In the genomic region with DNA sequence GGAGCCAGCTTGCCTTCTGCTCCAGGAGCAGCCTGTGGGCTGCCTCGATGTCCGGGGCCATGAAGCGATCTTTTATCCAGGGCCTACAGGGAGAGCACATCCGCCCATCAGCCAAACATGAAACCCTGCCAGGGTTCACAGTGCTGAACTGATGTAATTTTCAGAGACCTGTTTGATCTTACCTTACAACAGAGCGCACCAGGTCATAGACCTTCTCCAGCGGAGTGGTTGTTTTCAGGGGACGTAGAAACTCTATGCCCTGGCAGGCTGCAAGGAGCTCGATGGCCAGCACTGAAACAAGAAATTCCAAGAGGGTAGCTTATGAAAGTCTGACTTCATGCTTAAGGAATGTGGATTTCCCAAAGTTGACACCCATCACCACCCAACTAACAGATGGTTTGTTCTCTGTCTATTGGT, we compare ENCODE assay signal across 27 cellular contexts. TPM values are rescaled to one million over a fixed set of nuclear protein-coding genes. Genes with fewer than 3 reads are reported as not detected.
DNase-seq lines count a peak whose midpoint lies in the region; ATAC-seq, FAIRE-seq and TF ChIP-seq lines count a peak whose summit lies in the region.
"Had no signal": no experiment of that assay in that cellular context is flagged by ENCODE, and none has a peak within 500 bp of the region (broad histone marks: within the 10 kb centered on the region; RNA-seq: fewer than 3 reads in every experiment).

No MANE protein-coding gene starts in this region.

- H3K27ac Mint-ChIP-seq in Caco-2 (ENCODE audit: unreplicated experiment) = no peak overlapping the region
- H3K27ac Mint-ChIP-seq: activated CD8-positive, alpha-beta T cell treated with anti-CD3 and anti-CD28 coated beads, Interleukin-2, amount 10 ng/mL, durations not matched to agents 7 days and 5 days; activated naive CD4-positive, alpha-beta T cell treated with anti-CD3 and anti-CD28 coated beads, Interleukin-2, amount 50 U/mL, for 72 hours; activated T-helper 1 cell treated with anti-CD3 and anti-CD28 coated beads, Interleukin-12 subunit alpha, Interleukin-12 subunit beta, Interleukin-2, Interleukin-4 antibody, amounts not matched to agents 30 ng/mL and 10 ng/mL and 1 ng/mL, durations not matched to agents 14 hours and 24 hours and 36 hours; CD8-positive, alpha-beta memory T cell; stimulated activated memory B cell treated with anti-CD40 and anti-IgM and Interleukin-4, amounts not matched to agents 10 μg/mL and 1 μg/mL and 100 μg/mL, for 72 hours had no signal

- no peak overlapping the region for H3K9ac ChIP-seq in IMR-90 (ENCODE audit: low read depth, low read length)

- TF ChIP-seq CTCF in AG10803 (conservative IDR thresholded peaks at IDR 0.05; ENCODE audit: low read length) (no peak), IMR-90 (conservative IDR thresholded peaks at IDR 0.05; ENCODE audit: low read depth, low read length) (no peak), bronchial epithelial cell (IDR thresholded peaks at IDR 0.05; ENCODE audit: insufficient read depth, low read length, severe bottlenecking) (no peak), Caco-2 (IDR thresholded peaks at IDR 0.05; ENCODE audit: insufficient read depth in 1 of 2, low read depth in 1 of 2, low read length in 1 of 2, severe bottlenecking in 1 of 2, unreplicated experiment in 1 of 2) (no peak)

- no peak overlapping the region for H2AK9ac ChIP-seq in IMR-90 (replicated peaks; ENCODE audit: low read depth, low read length, poor library complexity)

- no peaks in the 10 kb centered on the region for H4K20me1 ChIP-seq in IMR-90 (ENCODE audit: insufficient read depth, low read length)

- no peak overlapping the region for H3K4me3 Mint-ChIP-seq in Caco-2 (ENCODE audit: unreplicated experiment)
- H3K4me3 Mint-ChIP-seq: activated CD8-positive, alpha-beta T cell treated with anti-CD3 and anti-CD28 coated beads, Interleukin-2, amount 10 ng/mL, durations not matched to agents 7 days and 5 days; activated T-helper 1 cell treated with anti-CD3 and anti-CD28 coated beads, Interleukin-12 subunit alpha, Interleukin-12 subunit beta, Interleukin-2, Interleukin-4 antibody, amounts not matched to agents 30 ng/mL and 10 ng/mL and 1 ng/mL, durations not matched to agents 14 hours and 24 hours and 36 hours; CD8-positive, alpha-beta memory T cell; stimulated activated memory B cell treated with anti-CD40 and anti-IgM and Interleukin-4, amounts not matched to agents 10 μg/mL and 1 μg/mL and 100 μg/mL, for 72 hours had no signal

- H2BK15ac ChIP-seq in IMR-90 (ENCODE audit: low read depth, low read length) = no peak overlapping the region

- no peaks in the 10 kb centered on the region for H3K27me3 Mint-ChIP-seq in Caco-2 (ENCODE audit: insufficient read depth, unreplicated experiment)
- H3K27me3 Mint-ChIP-seq: CD8-positive, alpha-beta memory T cell; IgD-negative memory B cell; stimulated activated memory B cell treated with anti-CD40 and anti-IgM and Interleukin-4, amounts not matched to agents 10 μg/mL and 1 μg/mL and 100 μg/mL, for 72 hours had no signal

- H2AK5ac ChIP-seq in IMR-90 (ENCODE audit: low read depth, low read length) = no peak overlapping the region

- no peak overlapping the region for H2BK5ac ChIP-seq in IMR-90 (ENCODE audit: low read depth, low read length, poor library complexity, severe bottlenecking)

- CTCF ChIA-PET in IMR-90 (lab: Yijun Ruan, JAX) (no interaction called here), Caco-2 (lab: Charles Lee) (no interaction called here)

- H3K4me1 Mint-ChIP-seq in Caco-2 (ENCODE audit: low read depth, unreplicated experiment) = no peaks in the 10 kb centered on the region
- H3K4me1 Mint-ChIP-seq: CD8-positive, alpha-beta memory T cell; IgD-negative memory B cell; stimulated activated memory B cell treated with anti-CD40 and anti-IgM and Interleukin-4, amounts not matched to agents 10 μg/mL and 1 μg/mL and 100 μg/mL, for 72 hours had no signal

- dilution Hi-C loops in IMR-90 (cut with HindIII; ENCODE audit: low sequenced_read_pairs, unreplicated experiment) = no loop called here

- H4K5ac ChIP-seq in IMR-90 (ENCODE audit: low read depth, low read length) = no peak overlapping the region

- H3K14ac ChIP-seq in IMR-90 (replicated peaks; ENCODE audit: low read depth, low read length) = no peak overlapping the region

- no peak overlapping the region for H4K8ac ChIP-seq in IMR-90 (ENCODE audit: low read depth in 2 of 2, low read length in 2 of 2)

- no peaks in the 10 kb centered on the region for H3K9me3 ChIP-seq in IMR-90 (ENCODE audit: control insufficient read depth, insufficient read depth, low read length)
- no peaks in the 10 kb centered on the region for H3K9me3 ChIP-seq in Caco-2
- H3K9me3 ChIP-seq: body of pancreas, Peyer's patch, thoracic aorta had no signal

- H3K27me3 ChIP-seq in IMR-90 (ENCODE audit: control insufficient read depth, insufficient read depth, low read length) = peaks cover 10% of the 10 kb centered on the region
- H3K27me3 ChIP-seq in bronchial epithelial cell (ENCODE audit: control insufficient read depth, insufficient read depth, low read length) = no peaks in the 10 kb centered on the region
- H3K27me3 ChIP-seq in Caco-2 (replicated peaks; ENCODE audit: control insufficient read depth, insufficient read depth, low read length) = no peaks in the 10 kb centered on the region
- H3K27me3 ChIP-seq: body of pancreas, Peyer's patch had no signal

- no peak overlapping the region for H2AFZ ChIP-seq in IMR-90 (replicated peaks; ENCODE audit: low read length, poor library complexity)

- no TSS peak for BruUV-seq in IMR-90 (replicated peaks; lab: Mats Ljungman, UMichigan)
- BruUV-seq in Caco-2 (replicated peaks; lab: Mats Ljungman, UMichigan) = no TSS peak

- H3K18ac ChIP-seq in IMR-90 (ENCODE audit: low read depth, low read length) = no peak overlapping the region

- 92% methylated on average over 4 of the region's 8 CpGs; no CpG with 5 or more reads in 1 of the 2 experiments for WGBS in IMR-90 (ENCODE audit: extremely low coverage in 2 of 2, insufficient read length in 1 of 2), 2 experiments

- H3K9me3 Mint-ChIP-seq in Caco-2 (ENCODE audit: unreplicated experiment) = no peaks in the 10 kb centered on the region
- H3K9me3 Mint-ChIP-seq: activated naive CD4-positive, alpha-beta T cell treated with anti-CD3 and anti-CD28 coated beads, Interleukin-2, amount 50 U/mL, for 72 hours; activated T-helper 1 cell treated with anti-CD3 and anti-CD28 coated beads, Interleukin-12 subunit alpha, Interleukin-12 subunit beta, Interleukin-2, Interleukin-4 antibody, amounts not matched to agents 30 ng/mL and 10 ng/mL and 1 ng/mL, durations not matched to agents 14 hours and 24 hours and 36 hours; CD8-positive, alpha-beta memory T cell; IgD-negative memory B cell; stimulated activated memory B cell treated with anti-CD40 and anti-IgM and Interleukin-4, amounts not matched to agents 10 μg/mL and 1 μg/mL and 100 μg/mL, for 72 hours had no signal

- in situ Hi-C loops in IMR-90 (cut with MboI; ENCODE audit: low sequenced_read_pairs) = no loop called here

- intact Hi-C loops in IMR-90 (cut with micrococcal nuclease) (no loop called here), Caco-2 (cut with micrococcal nuclease; ENCODE audit: unreplicated experiment) (no loop called here)

- no peak overlapping the region for H3K23ac ChIP-seq in IMR-90 (ENCODE audit: low read depth, low read length)

- ATAC-seq in IMR-90 (ENCODE audit: low read depth) (no peak), GM21723 (IDR thresholded peaks at IDR 0.05; ENCODE audit: unreplicated experiment) (no peak), HG03025 (IDR thresholded peaks at IDR 0.05; ENCODE audit: low FRiP score, unreplicated experiment) (no peak)
- ATAC-seq: activated CD8-positive, alpha-beta T cell treated with anti-CD3 and anti-CD28 coated beads, Interleukin-2, amount 10 ng/mL, durations not matched to agents 7 days and 5 days; activated naive CD4-positive, alpha-beta T cell treated with anti-CD3 and anti-CD28 coated beads, Interleukin-2, amount 50 U/mL, for 72 hours; body of pancreas; right cardiac atrium; stimulated activated memory B cell treated with anti-CD40 and anti-IgM and Interleukin-4, amounts not matched to agents 10 μg/mL and 1 μg/mL and 100 μg/mL, for 72 hours had no signal

- H3K56ac ChIP-seq in IMR-90 (ENCODE audit: extremely low read depth, insufficient read depth, low read length) = no peak overlapping the region

- H3K79me1 ChIP-seq in IMR-90 (ENCODE audit: low read depth in 1 of 2, low read length in 2 of 2) = no peaks in the 10 kb centered on the region

- H3K9me1 ChIP-seq in IMR-90 (ENCODE audit: insufficient read depth, low read length) = no peaks in the 10 kb centered on the region

- DNase-seq in AG10803 (ENCODE audit: low read depth) (peak; percentile 20), IMR-90 (peak; percentile 15), bronchial epithelial cell (ENCODE audit: low read depth) (peak; percentile 43), iris pigment epithelial cell (ENCODE audit: low read depth) (peak; percentile 33), CD1c-positive myeloid dendritic cell (ENCODE audit: extremely low spot score) (no peak), Caco-2 (no peak)
- DNase-seq: activated CD8-positive, alpha-beta T cell treated with anti-CD3 and anti-CD28 coated beads, Interleukin-2, amount 10 ng/mL, durations not matched to agents 7 days and 5 days; body of pancreas; CD8-positive, alpha-beta memory T cell; dermis blood vessel endothelial cell; DMS79 treated with DMSO at 0.1 percent for 48 hours; glutamatergic neuron; NCI-H1930; NCI-H345; Peyer's patch; right cardiac atrium; stimulated activated CD4-positive, alpha-beta T cell treated with anti-CD3 and anti-CD28 coated beads, Interleukin-15, amount 100 ng/mL, for 24 hours; T-helper 9 cell had no signal

- no peak for TF ChIP-seq POLR2A in IMR-90 (IDR thresholded peaks at IDR 0.05; ENCODE audit: low read depth, low read length)

- H3K4me1 ChIP-seq in IMR-90 (ENCODE audit: control insufficient read depth, insufficient read depth, low read length) (no peaks in the 10 kb centered on the region), Caco-2 (peaks cover 18% of the 10 kb centered on the region)
- H3K4me1 ChIP-seq: body of pancreas had no signal

- no peak for FAIRE-seq in bronchial epithelial cell (lab: Jason Lieb, UNC)

- TF ChIP-seq RAD21 in IMR-90 (IDR thresholded peaks at IDR 0.05; ENCODE audit: low read length) = no peak

- H3K36me3 Mint-ChIP-seq in Caco-2 (ENCODE audit: insufficient read depth, unreplicated experiment) = no peaks in the 10 kb centered on the region
- H3K36me3 Mint-ChIP-seq: activated naive CD4-positive, alpha-beta T cell treated with anti-CD3 and anti-CD28 coated beads, Interleukin-2, amount 50 U/mL, for 72 hours; stimulated activated memory B cell treated with anti-CD40 and anti-IgM and Interleukin-4, amounts not matched to agents 10 μg/mL and 1 μg/mL and 100 μg/mL, for 72 hours had no signal

- no peak overlapping the region for H2BK120ac ChIP-seq in IMR-90 (ENCODE audit: low read depth, low read length)

- no peak overlapping the region for H2BK20ac ChIP-seq in IMR-90 (ENCODE audit: low read depth, low read length)

- H4K91ac ChIP-seq in IMR-90 (ENCODE audit: insufficient read depth, low read depth, low read length) = no peak overlapping the region

- no peak overlapping the region for H3K4me2 ChIP-seq in IMR-90 (ENCODE audit: low read depth, low read length)

- POLR2A ChIA-PET in IMR-90 (lab: Charles Lee; ENCODE audit: unreplicated experiment) (no interaction called here), Caco-2 (lab: Charles Lee) (no interaction called here)

- no peak overlapping the region for H3K27ac ChIP-seq in IMR-90 (ENCODE audit: insufficient read depth, low read length)
- H3K27ac ChIP-seq: body of pancreas, epithelial cell of prostate, Peyer's patch, thoracic aorta had no signal

- no peaks in the 10 kb centered on the region for H3K36me3 ChIP-seq in IMR-90 (ENCODE audit: control insufficient read depth, insufficient read depth, low read length)
- no peaks in the 10 kb centered on the region for H3K36me3 ChIP-seq in bronchial epithelial cell (ENCODE audit: control insufficient read depth, insufficient read depth, low read length)
- no peaks in the 10 kb centered on the region for H3K36me3 ChIP-seq in Caco-2 (ENCODE audit: control insufficient read depth, insufficient read depth, low read length)
- H3K36me3 ChIP-seq: Peyer's patch, thoracic aorta had no signal

- H3K4me3 ChIP-seq in AG10803 (ENCODE audit: low read length) = no peak overlapping the region
- H3K4me3 ChIP-seq in IMR-90 (ENCODE audit: insufficient read depth, low read depth, low read length) = no peak overlapping the region
- no peak overlapping the region for H3K4me3 ChIP-seq in bronchial epithelial cell (ENCODE audit: low read depth, low read length)
- no peak overlapping the region for H3K4me3 ChIP-seq in Caco-2 (ENCODE audit: low read depth, low read length)
- H3K4me3 ChIP-seq: body of pancreas, Peyer's patch, thoracic aorta had no signal

- no peak overlapping the region for H3K4ac ChIP-seq in IMR-90 (ENCODE audit: low read depth, low read length)

RNA-seq across cellular contexts. Expression of a gene that starts 19.7 kb away (rescaled TPM):
- total RNA-seq in IMR-90 (2012; rRNA removed) = under 0.01 and 0.56 TPM in 2 replicates
- 0.02 TPM in 1 of 2 replicates, not detected in the other for polyA plus RNA-seq in IMR-90 (2012; rRNA removed)
- not detected in 2 replicates for polyA plus RNA-seq in IMR-90 (2012; cell fraction: cytosol; rRNA removed)
- polyA plus RNA-seq in IMR-90 (2012; cell fraction: nucleus; rRNA removed; ENCODE audit: low replicate concordance) = 0.15 and 0.99 TPM in 2 replicates
- total RNA-seq in bronchial epithelial cell = 0.26 and 0.79 TPM in 2 replicates
- 0.51 and 0.82 TPM in 2 replicates for total RNA-seq in Caco-2 (2022)
- polyA plus RNA-seq: CD8-positive, alpha-beta memory T cell; IgD-negative memory B cell had no signal

RNA-seq across cellular contexts. Expression of a gene that starts 33.3 kb away (rescaled TPM):
- total RNA-seq in IMR-90 (2012; rRNA removed) = under 0.01 TPM in 1 of 2 replicates, not detected in the other
- polyA plus RNA-seq in IMR-90 (2012; rRNA removed) = not detected in 2 replicates
- polyA plus RNA-seq in IMR-90 (2012; cell fraction: cytosol; rRNA removed) = not detected in 2 replicates
- 0.17 TPM in 1 of 2 replicates, not detected in the other for polyA plus RNA-seq in IMR-90 (2012; cell fraction: nucleus; rRNA removed; ENCODE audit: low replicate concordance)
- not detected in 2 replicates for total RNA-seq in bronchial epithelial cell
- total RNA-seq in Caco-2 (2022) = 0.32 and 0.61 TPM in 2 replicates
- total RNA-seq: dermis blood vessel endothelial cell, lung microvascular endothelial cell had no signal

RNA-seq across cellular contexts. Expression of a gene that starts 34.0 kb away (rescaled TPM):
- total RNA-seq in IMR-90 (2012; rRNA removed) (not detected in 2 replicates), bronchial epithelial cell (0.13 TPM in 1 of 2 replicates, not detected in the other), Caco-2 (2022) (not detected in 2 replicates)
- not detected in 2 replicates for polyA plus RNA-seq in IMR-90 (2012; rRNA removed)
- polyA plus RNA-seq in IMR-90 (2012; cell fraction: cytosol; rRNA removed) = not detected in 2 replicates
- not detected in 2 replicates for polyA plus RNA-seq in IMR-90 (2012; cell fraction: nucleus; rRNA removed; ENCODE audit: low replicate concordance)
- total RNA-seq: activated CD8-positive, alpha-beta T cell treated with anti-CD3 and anti-CD28 coated beads, Interleukin-2, amount 10 ng/mL, durations not matched to agents 7 days and 5 days; activated T-helper 1 cell treated with anti-CD3 and anti-CD28 coated beads, Interleukin-12 subunit alpha, Interleukin-12 subunit beta, Interleukin-2, Interleukin-4 antibody, amounts not matched to agents 30 ng/mL and 10 ng/mL and 1 ng/mL, durations not matched to agents 14 hours and 24 hours and 36 hours; body of pancreas; dermis blood vessel endothelial cell; lung microvascular endothelial cell; Peyer's patch; thoracic aorta had no signal
- polyA plus RNA-seq: CD8-positive, alpha-beta memory T cell; IgD-negative memory B cell had no signal

RNA-seq across cellular contexts. Expression of a gene that starts 59.0 kb away (rescaled TPM):
- total RNA-seq in IMR-90 (2012; rRNA removed) (41.0 and 76.7 TPM in 2 replicates), bronchial epithelial cell (66.2 and 83.5 TPM in 2 replicates), Caco-2 (2022) (56.7 and 61.9 TPM in 2 replicates)
- 37.9 and 43.3 TPM in 2 replicates for polyA plus RNA-seq in IMR-90 (2012; rRNA removed)
- 11.4 and 13.1 TPM in 2 replicates for polyA plus RNA-seq in IMR-90 (2012; cell fraction: cytosol; rRNA removed)
- 11.4 and 73.3 TPM in 2 replicates for polyA plus RNA-seq in IMR-90 (2012; cell fraction: nucleus; rRNA removed; ENCODE audit: low replicate concordance)

Comparison
In these comparisons a context has a peak if more than half of its experiments do, and no peak if none do; other contexts are left out.
1. DNase-seq: peak in AG10803 (single experiment), IMR-90 (single experiment), bronchial epithelial cell (single experiment) and iris pigment epithelial cell (single experiment); none in CD1c-positive myeloid dendritic cell (single experiment) and Caco-2 (0 of 2).